In genomic region chr18:57748770-57749603, GRCh38 we compare ENCODE assay signal across 8 cellular contexts. TPM values are rescaled to one million over a fixed set of nuclear protein-coding genes. Genes with fewer than 3 reads are reported as not detected.
DNase-seq lines count a peak whose midpoint lies in the region; ATAC-seq and TF ChIP-seq lines count a peak whose summit lies in the region.

No MANE protein-coding gene starts in this region.

- ATAC-seq in HG03025 (IDR thresholded peaks at IDR 0.05; ENCODE audit: low FRiP score, unreplicated experiment): peak; percentile 83

- H3K27ac ChIP-seq in esophagus squamous epithelium: peak overlapping the region in 3 of 4 donors; percentile 20 to 67 (median 67)

- WGBS in esophagus squamous epithelium, 2 donors: 50 to 84% methylated on average over 1 of the region's 1 CpG

- no peak for TF ChIP-seq POLR2A in esophagus squamous epithelium (IDR thresholded peaks at IDR 0.05)

- TF ChIP-seq CTCF in esophagus squamous epithelium (IDR thresholded peaks at IDR 0.05): no peak

- H3K36me3 ChIP-seq in esophagus squamous epithelium: peaks cover 0 to 6% (median 0%) of the 10 kb centered on the region in 3 donors

- no peak overlapping the region for H3K4me3 ChIP-seq in esophagus squamous epithelium

- H3K9me3 ChIP-seq in esophagus squamous epithelium: no peaks in the 10 kb centered on the region

- H3K4me1 ChIP-seq in esophagus squamous epithelium: peaks cover 28 to 63% (median 47%) of the 10 kb centered on the region in 3 donors

- H3K27me3 ChIP-seq in esophagus squamous epithelium: no peaks in the 10 kb centered on the region

- intact Hi-C loops in esophagus squamous epithelium (cut with DNase I): no loop called here

- DNase-seq in NCI-H187 (lab: John Stamatoyannopoulos, UW) (peak; percentile 2 to 17), NCI-H187 treated with DMSO at 0.1 percent for 48 hours (lab: John Stamatoyannopoulos, UW) (no peak), NCI-H510A (lab: John Stamatoyannopoulos, UW) (peak; percentile 59), esophagus squamous epithelium (lab: John Stamatoyannopoulos, UW) (no peak), D341Med (ENCODE audit: low spot score) (no peak), activated gamma-delta T cell treated with Interleukin-2 at 50 U/mL for 16 hours (no peak)
- no peak for DNase-seq in activated CD4-positive, alpha-beta T cell treated with anti-CD3 and anti-CD28 coated beads for 4 hours

RNA-seq across cellular contexts. Expression of gene ATP8B1, which starts 54.1 kb away (rescaled TPM):
- 10 to 100 TPM; 20.2 to 39.1 (median 35.6) TPM for total RNA-seq in esophagus squamous epithelium

Comparison
In these comparisons a context has a peak if more than half of its experiments do, and no peak if none do; other contexts are left out.
1. DNase-seq: peak in NCI-H187 (2 of 2) and NCI-H510A (single experiment); none in NCI-H187 treated with DMSO at 0.1 percent for 48 hours (single experiment), esophagus squamous epithelium (single experiment), D341Med (single experiment), activated CD4-positive, alpha-beta T cell treated with anti-CD3 and anti-CD28 coated beads for 4 hours (0 of 2) and activated gamma-delta T cell treated with Interleukin-2 at 50 U/mL for 16 hours (single experiment).